ENCODE assay signal across 22 cellular contexts in the genomic region with DNA sequence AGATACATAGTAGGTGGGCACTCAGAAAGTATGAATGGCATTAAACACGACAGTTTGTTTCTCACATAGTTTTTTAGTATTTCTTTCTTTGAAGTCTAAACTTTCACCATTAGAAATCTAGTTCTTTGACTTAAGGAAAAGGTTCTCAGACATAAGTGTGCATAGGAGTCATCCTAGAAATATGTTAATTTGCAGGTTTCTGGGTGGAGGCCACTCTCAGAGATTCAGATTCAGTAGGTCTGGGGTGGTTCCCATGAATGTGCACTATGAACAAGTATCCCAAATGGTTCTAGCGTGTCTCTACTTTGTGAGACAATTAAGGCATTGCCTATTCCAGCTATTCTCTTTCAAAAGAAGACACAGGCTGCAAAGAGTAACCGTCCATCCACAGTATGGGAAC.
DNase-seq lines count a peak whose midpoint lies in the region; FAIRE-seq and TF ChIP-seq lines count a peak whose summit lies in the region.
"Had no signal": no experiment of that assay in that cellular context is flagged by ENCODE, and none has a peak within 500 bp of the region (broad histone marks: within the 10 kb centered on the region; RNA-seq: fewer than 3 reads in every experiment).

No MANE protein-coding gene starts in this region.

- no peaks in the 10 kb centered on the region for H3K36me3 ChIP-seq in GM23248 (ENCODE audit: low read depth)
- no peaks in the 10 kb centered on the region for H3K36me3 ChIP-seq in adipocyte (ENCODE audit: control insufficient read depth, insufficient read depth, low read length, severe bottlenecking)
- no peaks in the 10 kb centered on the region for H3K36me3 ChIP-seq in keratinocyte (ENCODE audit: control insufficient read depth in 2 of 2, extremely low read depth in 1 of 2, insufficient read depth in 2 of 2, low read length in 2 of 2)
- H3K36me3 ChIP-seq: BE2C had no signal

- no peak for FAIRE-seq in keratinocyte (lab: Jason Lieb, UNC)
- FAIRE-seq: G401.6, GM12892, GM18507, H54 had no signal

- no peak overlapping the region for H3K9ac ChIP-seq in GM23248
- H3K9ac ChIP-seq in adipocyte (ENCODE audit: low read length) = peak overlapping the region; percentile 76
- H3K9ac ChIP-seq in keratinocyte (ENCODE audit: control insufficient read depth, extremely low read depth, insufficient read depth, low read length) = no peak overlapping the region

- H3K27me3 ChIP-seq in GM23248 (replicated peaks; ENCODE audit: insufficient read depth) (no peaks in the 10 kb centered on the region), adipocyte (replicated peaks; ENCODE audit: control insufficient read depth, insufficient read depth, low read length) (no peaks in the 10 kb centered on the region), keratinocyte (ENCODE audit: control insufficient read depth, extremely low read depth, insufficient read depth, low read length) (no peaks in the 10 kb centered on the region)
- H3K27me3 ChIP-seq: BE2C had no signal

- 82 to 92% methylated on average over 3 of the region's 3 CpGs for WGBS in GM23248 (ENCODE audit: low coverage in 1 of 2, low lambda C conversion rate in 2 of 2, missing lambda C conversion rate in 2 of 2), 2 experiments

- no peaks in the 10 kb centered on the region for H3K9me2 ChIP-seq in GM23248 (ENCODE audit: insufficient read depth)

- no peak overlapping the region for H3K4me3 ChIP-seq in AG10803 (ENCODE audit: low read length)
- no peak overlapping the region for H3K4me3 ChIP-seq in GM23248
- H3K4me3 ChIP-seq in adipocyte (ENCODE audit: low read length) = no peak overlapping the region
- H3K4me3 ChIP-seq in keratinocyte (ENCODE audit: control insufficient read depth in 2 of 3, extremely low read depth in 1 of 3, insufficient read depth in 2 of 3, low read depth in 1 of 3, low read length in 3 of 3) = no peak overlapping the region
- H3K4me3 ChIP-seq: GM23338 had no signal

- in situ Hi-C loops in GM23248 (cut with MboI) = no loop called here

- DNase-seq in AG10803 (ENCODE audit: low read depth) (peak; percentile 42), GM23248 (peak; percentile 36), adipocyte (ENCODE audit: low read depth) (no peak), keratinocyte (ENCODE audit: low read depth, low spot score) (no peak), amniotic stem cell (lab: John Stamatoyannopoulos, UW) (no peak), inferior parietal cortex (ENCODE audit: extremely low spot score) (no peak)
- no peak for DNase-seq in stimulated activated naive CD4-positive, alpha-beta T cell treated with Interleukin-2 at 50 U/mL for 16 hours (lab: John Stamatoyannopoulos, UW)
- DNase-seq: BE2C; C1 segment of cervical spinal cord; CD4-positive, CD25-positive, alpha-beta regulatory T cell; CD8-positive, alpha-beta memory T cell; COR-L47; DMS 273 treated with DMSO at 0.1 percent for 48 hours; DMS53; DND-41; HCEC 1CT had no signal

- H3K9me1 ChIP-seq in keratinocyte (ENCODE audit: control insufficient read depth, extremely low read depth, insufficient read depth, low read length) = no peaks in the 10 kb centered on the region

- H2AFZ ChIP-seq in GM23248 = no peak overlapping the region
- H2AFZ ChIP-seq in keratinocyte (ENCODE audit: control insufficient read depth, low read length) = no peak overlapping the region
- H2AFZ ChIP-seq: GM23338 had no signal

- no peaks in the 10 kb centered on the region for H4K20me1 ChIP-seq in GM23248 (ENCODE audit: insufficient read depth)
- no peaks in the 10 kb centered on the region for H4K20me1 ChIP-seq in keratinocyte (ENCODE audit: control insufficient read depth, extremely low read depth, insufficient read depth, low read length)

- no peaks in the 10 kb centered on the region for H3K79me2 ChIP-seq in GM23248 (ENCODE audit: insufficient read depth)
- H3K79me2 ChIP-seq in keratinocyte (ENCODE audit: control insufficient read depth, insufficient read depth, low read length) = no peaks in the 10 kb centered on the region

- H3F3A ChIP-seq in GM23248 (ENCODE audit: insufficient read depth) = no peaks in the 10 kb centered on the region

- H3K27ac ChIP-seq in GM23248 (no peak overlapping the region), keratinocyte (ENCODE audit: control insufficient read depth, insufficient read depth, low read length) (no peak overlapping the region)
- H3K27ac ChIP-seq: HL-60 had no signal

- H3K9me3 ChIP-seq in GM23248 (ENCODE audit: low read depth) = no peaks in the 10 kb centered on the region
- H3K9me3 ChIP-seq in adipocyte (ENCODE audit: control insufficient read depth, low read length) = no peaks in the 10 kb centered on the region
- no peaks in the 10 kb centered on the region for H3K9me3 ChIP-seq in keratinocyte (ENCODE audit: control insufficient read depth, low read depth, low read length)
- H3K9me3 ChIP-seq: BE2C had no signal

- H3K4me2 ChIP-seq in GM23248 (ENCODE audit: unreplicated experiment) (no peak overlapping the region), keratinocyte (ENCODE audit: control insufficient read depth, extremely low read depth, insufficient read depth, low read depth, low read length) (peak overlapping the region; percentile 6)
- H3K4me2 ChIP-seq: GM23338 had no signal

- H3K4me1 ChIP-seq in GM23248 (ENCODE audit: insufficient read depth) (peaks cover 6% of the 10 kb centered on the region), adipocyte (ENCODE audit: control insufficient read depth, insufficient read depth, low read length) (peaks cover 34% of the 10 kb centered on the region), keratinocyte (ENCODE audit: control insufficient read depth, extremely low read depth, insufficient read depth, low read length) (peaks cover 26% of the 10 kb centered on the region)
- H3K4me1 ChIP-seq: BE2C had no signal

- dilution Hi-C loops in keratinocyte (cut with MboI; ENCODE audit: extremely low pct_ligation_motif_present, low sequenced_read_pairs) = no loop called here

- no peak for TF ChIP-seq CTCF in AG10803 (conservative IDR thresholded peaks at IDR 0.05; ENCODE audit: low read length)
- no peak for TF ChIP-seq CTCF in keratinocyte (optimal IDR thresholded peaks at IDR 0.05 in 1 of 3, IDR thresholded peaks at IDR 0.05 in 1 of 3, conservative IDR thresholded peaks at IDR 0.05 in 1 of 3; ENCODE audit: extremely low read depth in 1 of 3, insufficient read depth in 2 of 3, low read length in 3 of 3)

Comparison
In these comparisons a context has a peak if more than half of its experiments do, and no peak if none do; other contexts are left out.
1. DNase-seq: peak in AG10803 (single experiment) and GM23248 (single experiment); none in adipocyte (single experiment), keratinocyte (single experiment), amniotic stem cell (single experiment), stimulated activated naive CD4-positive, alpha-beta T cell treated with Interleukin-2 at 50 U/mL for 16 hours (single experiment) and inferior parietal cortex (single experiment).